In genomic region chr12:101832030-101832429, GRCh38 we compare ENCODE assay signal across 15 cellular contexts. TPM values are rescaled to one million over a fixed set of nuclear protein-coding genes. Genes with fewer than 3 reads are reported as not detected.
A peak's percentile ranks its signal among the peaks of the same experiment; 100 is the strongest.
DNase-seq lines count a peak whose midpoint lies in the region; ATAC-seq, FAIRE-seq and TF ChIP-seq lines count a peak whose summit lies in the region.
"Had no signal": no experiment of that assay in that cellular context is flagged by ENCODE, and none has a peak within 500 bp of the region (broad histone marks: within the 10 kb centered on the region; RNA-seq: fewer than 3 reads in every experiment).

No MANE protein-coding gene starts in this region.

- WGBS in small intestine, 3 donors: 55 to 74% (median 69%) methylated on average over 1 of the region's 1 CpG

- no peak for ATAC-seq in PC-3
- no peak for ATAC-seq in natural killer cell
- ATAC-seq: HepG2 had no signal

- H3K4me2 ChIP-seq in PC-3 (ENCODE audit: low read length): no peak overlapping the region

- no peaks in the 10 kb centered on the region for H3K9me3 ChIP-seq in Caco-2
- no peaks in the 10 kb centered on the region for H3K9me3 ChIP-seq in PC-3 (ENCODE audit: low read length)
- no peaks in the 10 kb centered on the region for H3K9me3 ChIP-seq in CD4-positive, alpha-beta memory T cell (ENCODE audit: control insufficient read depth in 1 of 2, low read length in 2 of 2)
- no peaks in the 10 kb centered on the region for H3K9me3 ChIP-seq in small intestine (ENCODE audit: control insufficient read depth, low read depth)

- H3K9me2 ChIP-seq in PC-3 (replicated peaks; ENCODE audit: low read length): no peaks in the 10 kb centered on the region

- H3K27me3 Mint-ChIP-seq in Caco-2 (ENCODE audit: insufficient read depth, unreplicated experiment) (no peaks in the 10 kb centered on the region), natural killer cell (ENCODE audit: low read depth in 2 of 2) (no peaks in the 10 kb centered on the region)
- H3K27me3 Mint-ChIP-seq in CD4-positive, alpha-beta memory T cell: no peaks in the 10 kb centered on the region

- H3K4me1 Mint-ChIP-seq in Caco-2 (ENCODE audit: low read depth, unreplicated experiment): no peaks in the 10 kb centered on the region
- H3K4me1 Mint-ChIP-seq in natural killer cell: peaks cover 42 to 45% of the 10 kb centered on the region in 2 donors
- peaks cover 13 to 37% (median 26%) of the 10 kb centered on the region in 4 donors for H3K4me1 Mint-ChIP-seq in CD4-positive, alpha-beta memory T cell

- no peak overlapping the region for H3K27ac ChIP-seq in PC-3 (ENCODE audit: low read length)
- H3K27ac ChIP-seq in CD4-positive, alpha-beta memory T cell (ENCODE audit: low read depth, low read length): no peak overlapping the region
- no peak overlapping the region for H3K27ac ChIP-seq in small intestine (ENCODE audit: low read depth in 1 of 2, low read length in 1 of 2)

- intact Hi-C loops in Caco-2 (cut with micrococcal nuclease; ENCODE audit: unreplicated experiment): no loop called here
- intact Hi-C loops in PC-3 (cut with micrococcal nuclease): loop anchor here (5.0 kb wide), 2 partner anchors 60 to 135 kb away; partner anchors contain the start of gene CHPT1
- intact Hi-C loops in natural killer cell (cut with micrococcal nuclease): loop anchor here (5.0 kb wide), 1 partner anchor 425 kb away; the partner anchor contains the start of gene ARL1
- intact Hi-C loops in CD4-positive, alpha-beta memory T cell (cut with micrococcal nuclease): loop anchor here (5.0 kb wide), 1 partner anchor 1690 kb away; the partner anchor contains the start of gene BLTP3B

- no peaks in the 10 kb centered on the region for H4K20me1 ChIP-seq in PC-3 (ENCODE audit: low read length)

- H3K27me3 ChIP-seq in Caco-2 (replicated peaks; ENCODE audit: control insufficient read depth, insufficient read depth, low read length) (no peaks in the 10 kb centered on the region), PC-3 (ENCODE audit: low read length) (no peaks in the 10 kb centered on the region), small intestine (ENCODE audit: control insufficient read depth in 2 of 2, insufficient read depth in 2 of 2, low read length in 2 of 2) (no peaks in the 10 kb centered on the region)
- no peaks in the 10 kb centered on the region for H3K27me3 ChIP-seq in CD4-positive, alpha-beta memory T cell (ENCODE audit: insufficient read depth, low read length)

- H3K4me3 Mint-ChIP-seq in Caco-2 (ENCODE audit: unreplicated experiment) (peak overlapping the region; percentile 22), natural killer cell (peak overlapping the region; percentile 69)
- peak overlapping the region in 1 of 8 donors; percentile 14 for H3K4me3 Mint-ChIP-seq in CD4-positive, alpha-beta memory T cell

- H3K36me3 Mint-ChIP-seq in Caco-2 (ENCODE audit: insufficient read depth, unreplicated experiment) (no peaks in the 10 kb centered on the region), natural killer cell (no peaks in the 10 kb centered on the region)
- H3K36me3 Mint-ChIP-seq in CD4-positive, alpha-beta memory T cell: peaks cover 0 to 6% of the 10 kb centered on the region in 2 donors

- 0 out of 2 replicates have a peak, but pooled peaks cover 4% of the 10 kb centered on the region for H3K4me1 ChIP-seq in Caco-2
- H3K4me1 ChIP-seq in PC-3 (ENCODE audit: insufficient read depth, low read length): peaks cover 10% of the 10 kb centered on the region
- H3K4me1 ChIP-seq in CD4-positive, alpha-beta memory T cell (ENCODE audit: insufficient read depth, low read length): peaks cover 27% of the 10 kb centered on the region
- H3K4me1 ChIP-seq in small intestine (ENCODE audit: control insufficient read depth in 2 of 2, insufficient read depth in 1 of 2, low read depth in 1 of 2, low read length in 1 of 2): no peaks in the 10 kb centered on the region

- H3K4me3 ChIP-seq in Caco-2 (ENCODE audit: low read depth, low read length) (no peak overlapping the region), PC-3 (ENCODE audit: low read length) (no peak overlapping the region), small intestine (ENCODE audit: low read depth in 1 of 2, low read length in 2 of 2) (no peak overlapping the region)
- H3K4me3 ChIP-seq in CD4-positive, alpha-beta memory T cell (ENCODE audit: low read length in 2 of 2): no peak overlapping the region

- BruUV-seq in Caco-2 (replicated peaks; lab: Mats Ljungman, UMichigan) (no TSS peak), PC-3 (replicated peaks; lab: Mats Ljungman, UMichigan) (no TSS peak)

- H3K36me3 ChIP-seq in Caco-2 (ENCODE audit: control insufficient read depth, insufficient read depth, low read length) (no peaks in the 10 kb centered on the region), PC-3 (ENCODE audit: low read depth, low read length) (no peaks in the 10 kb centered on the region), small intestine (ENCODE audit: control insufficient read depth in 2 of 2, insufficient read depth in 2 of 2, low read length in 2 of 2) (no peaks in the 10 kb centered on the region)
- no peaks in the 10 kb centered on the region for H3K36me3 ChIP-seq in CD4-positive, alpha-beta memory T cell (ENCODE audit: insufficient read depth, low read length)

- peaks cover 20% of the 10 kb centered on the region for H3K79me2 ChIP-seq in PC-3 (ENCODE audit: low read length)

- H3F3A ChIP-seq in PC-3 (ENCODE audit: low read length, unreplicated experiment): no peaks in the 10 kb centered on the region

- H3K9me3 Mint-ChIP-seq in Caco-2 (ENCODE audit: unreplicated experiment) (no peaks in the 10 kb centered on the region), natural killer cell (no peaks in the 10 kb centered on the region)
- peaks cover 0 to 2% (median 0%) of the 10 kb centered on the region in 8 donors for H3K9me3 Mint-ChIP-seq in CD4-positive, alpha-beta memory T cell

- H2AFZ ChIP-seq in PC-3 (ENCODE audit: low read length): no peak overlapping the region

- no peak for TF ChIP-seq POLR2A in H54 (IDR thresholded peaks at IDR 0.05; ENCODE audit: low read depth, low read length)

- H3K27ac Mint-ChIP-seq in Caco-2 (ENCODE audit: unreplicated experiment): no peak overlapping the region
- peak overlapping the region in 1 of 2 donors; percentile 68 for H3K27ac Mint-ChIP-seq in natural killer cell
- H3K27ac Mint-ChIP-seq in CD4-positive, alpha-beta memory T cell: peak overlapping the region in 1 of 7 donors; percentile 23

- FAIRE-seq in H54 (lab: Jason Lieb, UNC) (peak; percentile 60), small intestine (lab: Jason Lieb, UNC) (no peak)
- FAIRE-seq: HepG2, RCC 7860 had no signal

- CTCF ChIA-PET in Caco-2 (lab: Charles Lee): interaction anchor here (0.5 to 2.7 kb wide), 3 partner anchors 59 to 73 kb away, joined by 3 to 34 read pairs (median 3); no protein-coding TSS in a partner anchor
- CTCF ChIA-PET in PC-3 (lab: Charles Lee): no interaction called here
- CTCF ChIA-PET in CD4-positive, alpha-beta memory T cell (lab: Charles Lee; ENCODE audit: partially characterized antibody): interaction anchor here (1.1 to 20.3 kb wide), 10 partner anchors 8 to 552 kb away, joined by 3 to 458 read pairs (median 9); partner anchors contain the start of gene UTP20

- POLR2A ChIA-PET in Caco-2 (lab: Charles Lee): interaction anchor here (0.6 kb wide), 1 partner anchor 73 kb away, joined by 4 read pairs; no protein-coding TSS in a partner anchor
- POLR2A ChIA-PET in PC-3 (lab: Charles Lee; ENCODE audit: unreplicated experiment): no interaction called here
- POLR2A ChIA-PET in CD4-positive, alpha-beta memory T cell (lab: Charles Lee; ENCODE audit: partially characterized antibody): interaction anchor here (3.9 kb wide), 1 partner anchor 58 kb away, joined by 21 read pairs; no protein-coding TSS in a partner anchor

- no peak overlapping the region for H3K9ac ChIP-seq in PC-3 (ENCODE audit: low read length)

- DNase-seq in Caco-2: no peak
- no peak for DNase-seq in H54 (ENCODE audit: insufficient read length, low spot score)
- peak; percentile 33 for DNase-seq in PC-3
- no peak for DNase-seq in natural killer cell
- no peak for DNase-seq in CD4-positive, alpha-beta memory T cell
- DNase-seq in small intestine: no peak
- no peak for DNase-seq in SK-N-DZ (ENCODE audit: low spot score)
- DNase-seq: AML-193, H7, NCI-H1105 treated with DMSO at 0.1 percent for 48 hours, NCI-H187, NCI-H446, NCI-H748 treated with DMSO at 0.1 percent for 48 hours had no signal

- no peak for TF ChIP-seq CTCF in Caco-2 (IDR thresholded peaks at IDR 0.05; ENCODE audit: insufficient read depth in 1 of 2, low read depth in 1 of 2, low read length in 1 of 2, severe bottlenecking in 1 of 2, unreplicated experiment in 1 of 2)
- TF ChIP-seq CTCF in PC-3 (conservative IDR thresholded peaks at IDR 0.05; ENCODE audit: low read depth, low read length): no peak
- TF ChIP-seq CTCF in natural killer cell (IDR thresholded peaks at IDR 0.05): no peak

RNA-seq across cellular contexts. Expression of gene GNPTAB, which starts 1.3 kb away (rescaled TPM):
- total RNA-seq in Caco-2 (2022) (33.1 and 39.1 TPM in 2 replicates), PC-3 (2014; rRNA removed) (21.0 and 22.1 TPM in 2 replicates), natural killer cell (100 to 1,000 TPM; 260 to 285 (median 262) TPM)
- total RNA-seq in CD4-positive, alpha-beta memory T cell: 10 to 100 TPM; 37.2 to 42.8 TPM
- polyA plus RNA-seq in CD4-positive, alpha-beta memory T cell: 10 to 100 TPM; 15.3 to 31.0 TPM
- polyA plus RNA-seq in small intestine: 10 to 100 TPM in 2 of 3 donors, 1 to 10 TPM in 1; 6.8 to 13.6 (median 11.6) TPM
- polyA plus RNA-seq in SK-N-DZ (2014; cell fraction: cytosol; rRNA removed): 10.1 and 14.2 TPM in 2 replicates
- polyA plus RNA-seq in SK-N-DZ (2014; cell fraction: nucleus; rRNA removed): 8.1 and 13.5 TPM in 2 replicates

RNA-seq across cellular contexts. Expression of gene DRAM1, which starts 45.4 kb away (rescaled TPM):
- total RNA-seq in Caco-2 (2022) (44.5 and 46.4 TPM in 2 replicates), PC-3 (2014; rRNA removed) (4.0 and 5.2 TPM in 2 replicates), natural killer cell (10 to 100 TPM in 1 of 3 donors, 1 to 10 TPM in 2; 9.8 to 10.5 (median 10.0) TPM)
- 1 to 10 TPM; 2.3 to 2.7 TPM for total RNA-seq in CD4-positive, alpha-beta memory T cell
- polyA plus RNA-seq in CD4-positive, alpha-beta memory T cell: 1 to 10 TPM in 1 of 2 donors, under 1 TPM in 1; 0.83 to 2.8 TPM
- 1 to 10 TPM in 2 of 3 donors, under 1 TPM in 1; 0.89 to 9.9 (median 4.1) TPM for polyA plus RNA-seq in small intestine
- polyA plus RNA-seq in SK-N-DZ (2014; cell fraction: cytosol; rRNA removed): 0.16 TPM in 1 of 2 replicates, not detected in the other
- polyA plus RNA-seq in SK-N-DZ (2014; cell fraction: nucleus; rRNA removed): 0.04 and 0.52 TPM in 2 replicates
